25 cellular contexts compared by ENCODE assay signal in genomic region chr5:21238786-21239185, GRCh38.
"Had no signal": no experiment of that assay in that cellular context is flagged by ENCODE, and none has a peak within 500 bp of the region (broad histone marks: within the 10 kb centered on the region; RNA-seq: fewer than 3 reads in every experiment).

No MANE protein-coding gene starts in this region.

- DNase-seq: IMR-90, Karpas-422, KG1, MG63, NCI-H1092, NCI-H1105 treated with DMSO at 0.1 percent for 48 hours, NCI-H1417 treated with DMSO at 0.1 percent for 48 hours, NCI-H146, NCI-H1694 treated with DMSO at 0.1 percent for 48 hours, NCI-H1930, NCI-H2081, NCI-H2107, NCI-H2227 treated with DMSO at 0.1 percent for 48 hours, NCI-H446, NCI-H510A, NCI-H524 treated with DMSO at 0.1 percent for 48 hours, NCI-H69, NCI-H774, PC-3, SHP77, SK-N-SH, SW 1271 had no signal

- H3K4me2 ChIP-seq: SK-N-SH had no signal

- H3K9me3 ChIP-seq: MG63, SK-N-SH had no signal

- FAIRE-seq: HepG2 had no signal

- H3K9ac ChIP-seq: SK-N-SH had no signal

- ATAC-seq: HepG2, Panc1, PC-3 had no signal

- H3K27ac ChIP-seq: RWPE1 had no signal

- H3K4me3 ChIP-seq: MG63 had no signal

- H3K36me3 ChIP-seq: MG63 had no signal

- H3K27me3 ChIP-seq: MG63 had no signal
